Comparison of ENCODE assay signal across 10 cellular contexts in genomic region chr12:69553626-69554248, GRCh38. TPM values are rescaled to one million over a fixed set of nuclear protein-coding genes. Genes with fewer than 3 reads are reported as not detected.
DNase-seq lines count a peak whose midpoint lies in the region; ATAC-seq and TF ChIP-seq lines count a peak whose summit lies in the region.
"Had no signal": no experiment of that assay in that cellular context is flagged by ENCODE, and none has a peak within 500 bp of the region (broad histone marks: within the 10 kb centered on the region; RNA-seq: fewer than 3 reads in every experiment).

No MANE protein-coding gene starts in this region.

- H3K27me3 ChIP-seq in SJCRH30 (no peaks in the 10 kb centered on the region), upper lobe of right lung (no peaks in the 10 kb centered on the region)

- H3K36me3 Mint-ChIP-seq in activated CD4-positive, alpha-beta T cell treated with anti-CD3 and anti-CD28 coated beads, Interleukin-2, amount 10 ng/mL, durations not matched to agents 7 days and 5 days (ENCODE audit: low read depth) = peaks cover 3% of the 10 kb centered on the region

- H3K4me3 Mint-ChIP-seq in activated CD4-positive, alpha-beta T cell treated with anti-CD3 and anti-CD28 coated beads, Interleukin-2, amount 10 ng/mL, durations not matched to agents 7 days and 5 days = no peak overlapping the region
- H3K4me3 Mint-ChIP-seq: activated naive CD8-positive, alpha-beta T cell treated with anti-CD3 and anti-CD28 coated beads for 36 hours; memory B cell had no signal

- H3K9me3 ChIP-seq in SJCRH30 (replicated peaks) (no peaks in the 10 kb centered on the region), upper lobe of right lung (no peaks in the 10 kb centered on the region)

- H3K4me3 ChIP-seq in SJCRH30 = no peak overlapping the region
- H3K4me3 ChIP-seq in upper lobe of right lung = no peak overlapping the region

- peak; percentile 78 for ATAC-seq in upper lobe of right lung

- H3K27ac ChIP-seq in SJCRH30 = no peak overlapping the region
- H3K27ac ChIP-seq in upper lobe of right lung = no peak overlapping the region

- POLR2A ChIA-PET in activated CD4-positive, alpha-beta T cell treated with anti-CD3 and anti-CD28 coated beads, Interleukin-2, amount 10 ng/mL, durations not matched to agents 7 days and 5 days (lab: Charles Lee) = no interaction called here

- DNase-seq in NCI-H146 (lab: John Stamatoyannopoulos, UW) (peak; percentile 3), NCI-H146 treated with DMSO at 0.1 percent for 48 hours (lab: John Stamatoyannopoulos, UW; ENCODE audit: unreplicated experiment) (no peak), SJCRH30 (peak; percentile 19 to 63), foreskin melanocyte (peak; percentile 23), upper lobe of right lung (no peak), ecto neural progenitor cell (ENCODE audit: low spot score) (no peak), UCSD-AML1 (lab: John Stamatoyannopoulos, UW; ENCODE audit: unreplicated experiment) (no peak)
- DNase-seq in activated CD4-positive, alpha-beta T cell treated with anti-CD3 and anti-CD28 coated beads, Interleukin-2, amount 10 ng/mL, durations not matched to agents 7 days and 5 days = no peak
- DNase-seq: activated naive CD8-positive, alpha-beta T cell treated with anti-CD3 and anti-CD28 coated beads for 36 hours had no signal

- no peaks in the 10 kb centered on the region for H3K9me3 Mint-ChIP-seq in activated CD4-positive, alpha-beta T cell treated with anti-CD3 and anti-CD28 coated beads, Interleukin-2, amount 10 ng/mL, durations not matched to agents 7 days and 5 days
- H3K9me3 Mint-ChIP-seq: activated naive CD8-positive, alpha-beta T cell treated with anti-CD3 and anti-CD28 coated beads for 36 hours; memory B cell had no signal

- H3K36me3 ChIP-seq in SJCRH30 (peaks cover 13% of the 10 kb centered on the region), upper lobe of right lung (no peaks in the 10 kb centered on the region)

- CTCF ChIA-PET in activated CD4-positive, alpha-beta T cell treated with anti-CD3 and anti-CD28 coated beads, Interleukin-2, amount 10 ng/mL, durations not matched to agents 7 days and 5 days (lab: Charles Lee) = interaction anchor here (0.6 to 1.6 kb wide), 2 partner anchors 11 to 52 kb away, joined by 3 read pairs; no protein-coding TSS in a partner anchor

- no peaks in the 10 kb centered on the region for H3K4me1 Mint-ChIP-seq in activated CD4-positive, alpha-beta T cell treated with anti-CD3 and anti-CD28 coated beads, Interleukin-2, amount 10 ng/mL, durations not matched to agents 7 days and 5 days
- H3K4me1 Mint-ChIP-seq: activated naive CD8-positive, alpha-beta T cell treated with anti-CD3 and anti-CD28 coated beads for 36 hours had no signal

- no peaks in the 10 kb centered on the region for H3K27me3 Mint-ChIP-seq in activated CD4-positive, alpha-beta T cell treated with anti-CD3 and anti-CD28 coated beads, Interleukin-2, amount 10 ng/mL, durations not matched to agents 7 days and 5 days
- H3K27me3 Mint-ChIP-seq: activated naive CD8-positive, alpha-beta T cell treated with anti-CD3 and anti-CD28 coated beads for 36 hours; memory B cell had no signal

- H3K27ac Mint-ChIP-seq in activated CD4-positive, alpha-beta T cell treated with anti-CD3 and anti-CD28 coated beads, Interleukin-2, amount 10 ng/mL, durations not matched to agents 7 days and 5 days = no peak overlapping the region
- H3K27ac Mint-ChIP-seq: activated naive CD8-positive, alpha-beta T cell treated with anti-CD3 and anti-CD28 coated beads for 36 hours; memory B cell had no signal

- intact Hi-C loops in upper lobe of right lung (cut with DNase I) = no loop called here

- peaks cover 6% of the 10 kb centered on the region for H3K4me1 ChIP-seq in SJCRH30
- H3K4me1 ChIP-seq in upper lobe of right lung = peaks cover 9% of the 10 kb centered on the region

- no peak for TF ChIP-seq CTCF in upper lobe of right lung (IDR thresholded peaks at IDR 0.05)

RNA-seq across cellular contexts. Expression of gene CCT2, which starts 31.5 kb away (rescaled TPM):
- total RNA-seq in SJCRH30 (2014; rRNA removed; shearing (Covaris generic)) = 355 and 361 TPM in 2 replicates
- 90.8 TPM for total RNA-seq in upper lobe of right lung
- total RNA-seq in activated CD4-positive, alpha-beta T cell treated with anti-CD3 and anti-CD28 coated beads, Interleukin-2, amount 10 ng/mL, durations not matched to agents 7 days and 5 days = 100 to 1,000 TPM; 152 to 158 TPM

RNA-seq across cellular contexts. Expression of gene LRRC10, which starts 57.0 kb away (rescaled TPM):
- total RNA-seq in SJCRH30 (2014; rRNA removed; shearing (Covaris generic)) = not detected in 2 replicates
- total RNA-seq in upper lobe of right lung = not detected
- not detected for total RNA-seq in activated CD4-positive, alpha-beta T cell treated with anti-CD3 and anti-CD28 coated beads, Interleukin-2, amount 10 ng/mL, durations not matched to agents 7 days and 5 days
- total RNA-seq: activated naive CD8-positive, alpha-beta T cell treated with anti-CD3 and anti-CD28 coated beads for 36 hours had no signal

Comparison
In these comparisons a context has a peak if more than half of its experiments do, and no peak if none do; other contexts are left out.
1. DNase-seq: peak in NCI-H146 (single experiment), SJCRH30 (2 of 2) and foreskin melanocyte (single experiment); none in NCI-H146 treated with DMSO at 0.1 percent for 48 hours (single experiment), upper lobe of right lung (single experiment), ecto neural progenitor cell (single experiment), activated CD4-positive, alpha-beta T cell treated with anti-CD3 and anti-CD28 coated beads, Interleukin-2, amount 10 ng/mL, durations not matched to agents 7 days and 5 days (single experiment) and UCSD-AML1 (single experiment).